ENCODE assay signal across 8 cellular contexts in the genomic region with DNA sequence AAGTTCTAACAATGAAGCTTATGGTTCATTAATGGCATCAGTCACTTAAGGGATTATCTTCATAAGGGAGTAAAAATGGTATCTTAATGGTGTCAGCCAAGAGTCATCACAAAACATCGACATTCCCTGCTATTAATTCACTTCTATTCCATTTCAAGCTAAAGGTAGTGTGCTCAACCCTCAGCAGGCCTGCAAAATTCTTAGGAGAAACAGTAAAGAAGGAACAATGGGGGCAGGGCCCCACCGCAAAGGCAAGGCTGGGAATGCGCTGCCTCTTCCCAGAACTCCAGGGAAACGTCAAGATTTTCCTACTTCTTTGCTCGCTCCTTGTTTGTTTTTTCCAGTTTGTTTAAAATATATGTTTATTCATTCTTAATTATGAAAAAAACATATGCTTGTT.
A peak's percentile ranks its signal among the peaks of the same experiment; 100 is the strongest.
DNase-seq lines count a peak whose midpoint lies in the region; ATAC-seq, FAIRE-seq and TF ChIP-seq lines count a peak whose summit lies in the region.

No MANE protein-coding gene starts in this region.

- H3K4me1 ChIP-seq in SJCRH30 (peaks cover 35% of the 10 kb centered on the region), sigmoid colon (peaks cover 0 to 20% (median 14%) of the 10 kb centered on the region in 4 donors)

- no peak for TF ChIP-seq POLR2A in sigmoid colon (IDR thresholded peaks at IDR 0.05)
- no peak for TF ChIP-seq POLR2A in H54 (IDR thresholded peaks at IDR 0.05; ENCODE audit: low read depth, low read length)

- H3K27ac ChIP-seq in SJCRH30, result peak overlapping the region; percentile 21; the same call in 1 of the 2 replicates
- peak overlapping the region in 1 of 4 donors; percentile 0 for H3K27ac ChIP-seq in sigmoid colon

- H3K27me3 Mint-ChIP-seq in glutamatergic neuron (ENCODE audit: unreplicated experiment), result peaks cover 5% of the 10 kb centered on the region
- peaks cover 37% of the 10 kb centered on the region for H3K27me3 Mint-ChIP-seq in activated CD4-positive, alpha-beta T cell treated with anti-CD3 and anti-CD28 coated beads for 36 hours
- peaks cover 43% of the 10 kb centered on the region for H3K27me3 Mint-ChIP-seq in activated CD8-positive, alpha-beta memory T cell treated with anti-CD3 and anti-CD28 coated beads, Interleukin-2, amount 10 ng/mL, durations not matched to agents 7 days and 5 days

- no peak for TF ChIP-seq EP300 in sigmoid colon (IDR thresholded peaks at IDR 0.05)

- H3K36me3 Mint-ChIP-seq in glutamatergic neuron (ENCODE audit: unreplicated experiment), result no peaks in the 10 kb centered on the region
- no peaks in the 10 kb centered on the region for H3K36me3 Mint-ChIP-seq in activated CD4-positive, alpha-beta T cell treated with anti-CD3 and anti-CD28 coated beads for 36 hours (ENCODE audit: low read depth)
- H3K36me3 Mint-ChIP-seq in activated CD8-positive, alpha-beta memory T cell treated with anti-CD3 and anti-CD28 coated beads, Interleukin-2, amount 10 ng/mL, durations not matched to agents 7 days and 5 days, result no peaks in the 10 kb centered on the region

- no peak overlapping the region for H3K27ac Mint-ChIP-seq in glutamatergic neuron (ENCODE audit: unreplicated experiment)
- H3K27ac Mint-ChIP-seq in activated CD4-positive, alpha-beta T cell treated with anti-CD3 and anti-CD28 coated beads for 36 hours, result no peak overlapping the region
- no peak overlapping the region for H3K27ac Mint-ChIP-seq in activated CD8-positive, alpha-beta memory T cell treated with anti-CD3 and anti-CD28 coated beads, Interleukin-2, amount 10 ng/mL, durations not matched to agents 7 days and 5 days

- H3K4me3 Mint-ChIP-seq in glutamatergic neuron (ENCODE audit: unreplicated experiment), result peak overlapping the region; percentile 91
- H3K4me3 Mint-ChIP-seq in activated CD4-positive, alpha-beta T cell treated with anti-CD3 and anti-CD28 coated beads for 36 hours, result no peak overlapping the region
- no peak overlapping the region for H3K4me3 Mint-ChIP-seq in activated CD8-positive, alpha-beta memory T cell treated with anti-CD3 and anti-CD28 coated beads, Interleukin-2, amount 10 ng/mL, durations not matched to agents 7 days and 5 days

- TF ChIP-seq CTCF in glutamatergic neuron (IDR thresholded peaks at IDR 0.05; ENCODE audit: partially characterized antibody, unreplicated experiment) (no peak), sigmoid colon (IDR thresholded peaks at IDR 0.05) (no peak)

- no peak for FAIRE-seq in H54 (lab: Jason Lieb, UNC)

- H3K9me3 ChIP-seq in SJCRH30 (replicated peaks) (no peaks in the 10 kb centered on the region), sigmoid colon (peaks cover 0 to 2% (median 1%) of the 10 kb centered on the region in 4 donors)

- peak overlapping the region; percentile 37 for H3K4me3 ChIP-seq in SJCRH30
- peak overlapping the region in 3 of 4 donors; percentile 21 to 42 (median 34) for H3K4me3 ChIP-seq in sigmoid colon

- POLR2A ChIA-PET in activated CD4-positive, alpha-beta T cell treated with anti-CD3 and anti-CD28 coated beads for 36 hours (lab: Charles Lee), result no interaction called here

- peaks cover 31% of the 10 kb centered on the region for H3K4me1 Mint-ChIP-seq in glutamatergic neuron (ENCODE audit: low read depth, unreplicated experiment)
- H3K4me1 Mint-ChIP-seq in activated CD4-positive, alpha-beta T cell treated with anti-CD3 and anti-CD28 coated beads for 36 hours, result peaks cover 2% of the 10 kb centered on the region
- H3K4me1 Mint-ChIP-seq in activated CD8-positive, alpha-beta memory T cell treated with anti-CD3 and anti-CD28 coated beads, Interleukin-2, amount 10 ng/mL, durations not matched to agents 7 days and 5 days, result peaks cover 2% of the 10 kb centered on the region

- peaks cover 4% of the 10 kb centered on the region for H3K9me3 Mint-ChIP-seq in glutamatergic neuron (ENCODE audit: unreplicated experiment)
- H3K9me3 Mint-ChIP-seq in activated CD4-positive, alpha-beta T cell treated with anti-CD3 and anti-CD28 coated beads for 36 hours (ENCODE audit: low read depth), result no peaks in the 10 kb centered on the region
- H3K9me3 Mint-ChIP-seq in activated CD8-positive, alpha-beta memory T cell treated with anti-CD3 and anti-CD28 coated beads, Interleukin-2, amount 10 ng/mL, durations not matched to agents 7 days and 5 days (ENCODE audit: low read depth), result no peaks in the 10 kb centered on the region

- H3K27me3 ChIP-seq in SJCRH30 (no peaks in the 10 kb centered on the region), sigmoid colon (no peaks in the 10 kb centered on the region)

- ATAC-seq in activated CD4-positive, alpha-beta T cell treated with anti-CD3 and anti-CD28 coated beads for 36 hours, result no peak
- no peak for ATAC-seq in activated CD8-positive, alpha-beta memory T cell treated with anti-CD3 and anti-CD28 coated beads, Interleukin-2, amount 10 ng/mL, durations not matched to agents 7 days and 5 days

- DNase-seq in D341Med (ENCODE audit: low spot score) (peak; percentile 56), SJCRH30 (no peak), glutamatergic neuron (no peak), sigmoid colon (no peak), hypothalamus (lab: John Stamatoyannopoulos, UW) (no peak), H54 (ENCODE audit: insufficient read length, low spot score) (no peak)
- DNase-seq in activated CD4-positive, alpha-beta T cell treated with anti-CD3 and anti-CD28 coated beads for 36 hours, result no peak
- DNase-seq in activated CD8-positive, alpha-beta memory T cell treated with anti-CD3 and anti-CD28 coated beads, Interleukin-2, amount 10 ng/mL, durations not matched to agents 7 days and 5 days, result no peak

- WGBS in sigmoid colon, 2 donors, result 35 to 47% methylated on average over 5 of the region's 5 CpGs

- intact Hi-C loops in sigmoid colon (cut with DNase I), result loop anchor here (2.0 kb wide), 1 partner anchor 254 kb away; no protein-coding TSS in a partner anchor
- intact Hi-C loops in activated CD4-positive, alpha-beta T cell treated with anti-CD3 and anti-CD28 coated beads for 36 hours (cut with DNase I, micrococcal nuclease), result loop anchor here (1.0 to 2.0 kb wide), 4 partner anchors 36 to 284 kb away; no protein-coding TSS in a partner anchor

- CTCF ChIA-PET in activated CD4-positive, alpha-beta T cell treated with anti-CD3 and anti-CD28 coated beads for 36 hours (lab: Charles Lee), result interaction anchor here (0.5 to 4.9 kb wide), 14 partner anchors 9 to 641 kb away, joined by 3 to 47 read pairs (median 4); no protein-coding TSS in a partner anchor
- CTCF ChIA-PET in activated CD8-positive, alpha-beta memory T cell treated with anti-CD3 and anti-CD28 coated beads, Interleukin-2, amount 10 ng/mL, durations not matched to agents 7 days and 5 days (lab: Charles Lee), result interaction anchor here (0.8 to 1.5 kb wide), 6 partner anchors 11 to 274 kb away, joined by 3 to 7 read pairs (median 4); no protein-coding TSS in a partner anchor

- no peaks in the 10 kb centered on the region for H3K36me3 ChIP-seq in SJCRH30
- no peaks in the 10 kb centered on the region for H3K36me3 ChIP-seq in sigmoid colon
